Comparison of ENCODE assay signal across 1 cellular context in genomic region chr4:74037076-74037475, GRCh38.
TF ChIP-seq lines count a peak whose summit lies in the region.

No MANE protein-coding gene starts in this region.

TF ChIP-seq in WTC11, 78 proteins besides CTCF, POLR2A, EP300 and RAD21 (continued from another document):
- TF ChIP-seq ATF6 (CRISPR knock-in tag; IDR thresholded peaks at IDR 0.05) (no peak), SP1 (CRISPR knock-in tag; conservative IDR thresholded peaks at IDR 0.05) (no peak), ELF4 (CRISPR knock-in tag; IDR thresholded peaks at IDR 0.05; ENCODE audit: low read depth) (no peak), CBFB (CRISPR knock-in tag; IDR thresholded peaks at IDR 0.05; ENCODE audit: low read depth) (no peak), IRF2 (CRISPR knock-in tag; IDR thresholded peaks at IDR 0.05; ENCODE audit: borderline replicate concordance, low read depth) (no peak), JUN (CRISPR knock-in tag; IDR thresholded peaks at IDR 0.05) (no peak), AFF4 (CRISPR knock-in tag; IDR thresholded peaks at IDR 0.05; ENCODE audit: borderline replicate concordance) (no peak), ESRRA (CRISPR knock-in tag; IDR thresholded peaks at IDR 0.05; ENCODE audit: borderline replicate concordance) (no peak), CDX4 (CRISPR knock-in tag; IDR thresholded peaks at IDR 0.05; ENCODE audit: borderline replicate concordance) (no peak), ZNF512 (CRISPR knock-in tag; IDR thresholded peaks at IDR 0.05; ENCODE audit: borderline replicate concordance) (no peak), ZNF138 (CRISPR knock-in tag; conservative IDR thresholded peaks at IDR 0.05) (no peak), ARID4B (CRISPR knock-in tag; IDR thresholded peaks at IDR 0.05; ENCODE audit: borderline replicate concordance) (no peak), E2F4 (CRISPR knock-in tag; IDR thresholded peaks at IDR 0.05; ENCODE audit: borderline replicate concordance, low read depth) (no peak), RELA (CRISPR knock-in tag; IDR thresholded peaks at IDR 0.05; ENCODE audit: borderline replicate concordance) (no peak)
